Comparison of ENCODE assay signal across 8 cellular contexts in the genomic region with DNA sequence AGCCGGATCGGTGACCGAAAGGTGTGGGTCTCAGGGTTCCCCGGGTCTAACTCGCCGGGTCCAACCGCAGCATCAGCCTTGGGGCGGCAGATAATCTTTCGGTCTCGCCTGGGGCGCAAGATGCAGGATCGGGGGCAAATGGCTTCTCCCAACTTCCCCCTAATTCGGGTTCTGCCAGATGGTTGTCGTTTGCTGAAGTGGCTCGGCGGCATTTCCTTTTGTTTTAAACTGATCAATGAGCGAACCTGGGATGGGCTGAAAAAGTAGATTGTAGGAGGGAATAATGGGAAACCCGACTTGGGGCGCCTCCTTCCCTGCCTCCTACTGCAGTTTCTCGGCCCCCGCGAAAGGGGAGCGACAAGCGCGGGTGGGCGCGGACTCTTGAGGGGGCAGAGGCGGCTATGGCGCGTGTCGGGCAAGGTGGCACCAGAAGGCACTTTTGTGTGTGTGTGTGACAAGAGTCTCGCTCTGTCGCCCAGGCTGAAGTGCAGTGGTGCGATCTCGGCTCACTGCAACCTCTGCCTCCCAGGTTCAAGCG. TPM values are rescaled to one million over a fixed set of nuclear protein-coding genes. Genes with fewer than 3 reads are reported as not detected.
DNase-seq lines count a peak whose midpoint lies in the region; ATAC-seq lines count a peak whose summit lies in the region.

No MANE protein-coding gene starts in this region.

- peak overlapping the region; percentile 84 for H3K4me2 ChIP-seq in mesendoderm (ENCODE audit: low read length)

- H3K4me3 Mint-ChIP-seq in activated naive CD4-positive, alpha-beta T cell treated with anti-CD3 and anti-CD28 coated beads, Interleukin-2, amount 50 U/mL, for 24 hours = peak overlapping the region; percentile 11

- peaks cover 5% of the 10 kb centered on the region for H3K79me2 ChIP-seq in mesendoderm (ENCODE audit: control insufficient read depth, insufficient read depth, low read length)

- H3K27me3 Mint-ChIP-seq in activated naive CD4-positive, alpha-beta T cell treated with anti-CD3 and anti-CD28 coated beads, Interleukin-2, amount 50 U/mL, for 24 hours = peaks cover 46% of the 10 kb centered on the region

- no peak overlapping the region for H4K5ac ChIP-seq in mesendoderm (ENCODE audit: low read length)

- H3K27ac Mint-ChIP-seq in activated naive CD4-positive, alpha-beta T cell treated with anti-CD3 and anti-CD28 coated beads, Interleukin-2, amount 50 U/mL, for 24 hours = no peak overlapping the region

- peak overlapping the region; percentile 85 for H3K56ac ChIP-seq in mesendoderm (ENCODE audit: low read length)

- no peak overlapping the region for H3K18ac ChIP-seq in mesendoderm (ENCODE audit: low read length)

- H2BK15ac ChIP-seq in mesendoderm (replicated peaks; ENCODE audit: low read depth) = no peak overlapping the region

- H3K36me3 Mint-ChIP-seq in activated naive CD4-positive, alpha-beta T cell treated with anti-CD3 and anti-CD28 coated beads, Interleukin-2, amount 50 U/mL, for 24 hours = no peaks in the 10 kb centered on the region

- H3K4me3 ChIP-seq in mesendoderm (ENCODE audit: low read length) (peak overlapping the region; percentile 66), urinary bladder (ENCODE audit: low read depth, low read length) (peak overlapping the region; percentile 70)

- peaks cover 20% of the 10 kb centered on the region for H3K27me3 ChIP-seq in mesendoderm (ENCODE audit: insufficient read depth, low read length, poor library complexity)

- ATAC-seq in GM21423 (IDR thresholded peaks at IDR 0.05; ENCODE audit: unreplicated experiment) = no peak
- ATAC-seq in HG03196 (IDR thresholded peaks at IDR 0.05; ENCODE audit: unreplicated experiment) = no peak

- peaks cover 32% of the 10 kb centered on the region for H3K4me1 Mint-ChIP-seq in activated naive CD4-positive, alpha-beta T cell treated with anti-CD3 and anti-CD28 coated beads, Interleukin-2, amount 50 U/mL, for 24 hours

- H3K4me1 ChIP-seq in mesendoderm (ENCODE audit: control insufficient read depth, low read depth, low read length) (no peaks in the 10 kb centered on the region), urinary bladder (ENCODE audit: insufficient read depth) (no peaks in the 10 kb centered on the region)

- no peak overlapping the region for H4K8ac ChIP-seq in mesendoderm (ENCODE audit: low read depth, low read length)

- no peak overlapping the region for H3K4ac ChIP-seq in mesendoderm (ENCODE audit: low read depth, low read length)

- no peak for DNase-seq in activated naive CD4-positive, alpha-beta T cell treated with anti-CD3 and anti-CD28 coated beads, Interleukin-2, amount 50 U/mL, for 16 hours
- peak; percentile 9 for DNase-seq in dermis blood vessel endothelial cell
- DNase-seq in mesendoderm = peak; percentile 24
- DNase-seq in medulla oblongata (ENCODE audit: extremely low spot score) = no peak

- no peak overlapping the region for H2BK120ac ChIP-seq in mesendoderm (ENCODE audit: low read depth, low read length)

- peak overlapping the region; percentile 64 for H3K9ac ChIP-seq in mesendoderm (ENCODE audit: low read length)

- H3K79me1 ChIP-seq in mesendoderm (ENCODE audit: low read length) = no peaks in the 10 kb centered on the region

- no peak overlapping the region for H2AK5ac ChIP-seq in mesendoderm (ENCODE audit: low read length)

- no peak overlapping the region for H2BK5ac ChIP-seq in mesendoderm (ENCODE audit: low read length)

- no peak overlapping the region for H3K23ac ChIP-seq in mesendoderm (ENCODE audit: low read length)

- H3K36me3 ChIP-seq in mesendoderm (ENCODE audit: control insufficient read depth, insufficient read depth, low read length) = no peaks in the 10 kb centered on the region
- H3K36me3 ChIP-seq in urinary bladder (ENCODE audit: insufficient read depth) = no peaks in the 10 kb centered on the region

- no peak overlapping the region for H3K27ac ChIP-seq in mesendoderm (ENCODE audit: low read depth, low read length)
- H3K27ac ChIP-seq in urinary bladder (ENCODE audit: low read depth) = peak overlapping the region; percentile 79

- H3K9me3 Mint-ChIP-seq in activated naive CD4-positive, alpha-beta T cell treated with anti-CD3 and anti-CD28 coated beads, Interleukin-2, amount 50 U/mL, for 24 hours = no peaks in the 10 kb centered on the region

- no CpG with 5 or more reads among the region's 36 CpGs for WGBS in mesendoderm (ENCODE audit: extremely low coverage, insufficient coverage, low lambda C conversion rate)
- whole genome bisulfite sequencing in urinary bladder = 4% methylated on average over 36 of the region's 36 CpGs

RNA-seq across cellular contexts. Expression of a gene that starts 3.1 kb away (rescaled TPM):
- total RNA-seq in dermis blood vessel endothelial cell (0.65 and 1.5 TPM in 2 replicates), urinary bladder (254 TPM)
- polyA plus RNA-seq in mesendoderm (2013, experiment 1 of 2) = 3.8 TPM
- 2.7 TPM for polyA plus RNA-seq in mesendoderm (2013, experiment 2 of 2)
- 189 TPM for polyA plus RNA-seq in urinary bladder

Comparison
In these comparisons a context has a peak if more than half of its experiments do, and no peak if none do; other contexts are left out.
1. DNase-seq: peak in dermis blood vessel endothelial cell (single experiment) and mesendoderm (single experiment); none in activated naive CD4-positive, alpha-beta T cell treated with anti-CD3 and anti-CD28 coated beads, Interleukin-2, amount 50 U/mL, for 16 hours (single experiment) and medulla oblongata (single experiment).
2. RNA of a gene that starts 3.1 kb away (total RNA-seq): 254 TPM in urinary bladder (single experiment); 0.65 to 1.5 TPM in dermis blood vessel endothelial cell; every median in the first group is over 100 times any median in the second.